ENCODE assay signal across 1 cellular context in genomic region chr2:233418761-233419625, GRCh38.
TF ChIP-seq lines count a peak whose summit lies in the region.

No MANE protein-coding gene starts in this region.

TF ChIP-seq in IMR-90, 13 proteins besides CTCF, POLR2A, EP300 and RAD21 (continued from another document):
- no peak for TF ChIP-seq ELK1 (IDR thresholded peaks at IDR 0.05; ENCODE audit: borderline replicate concordance, low read depth, low read length)
- TF ChIP-seq BHLHE40 (IDR thresholded peaks at IDR 0.05; ENCODE audit: low read depth, low read length) = no peak
- no peak for TF ChIP-seq RFX5 (IDR thresholded peaks at IDR 0.05; ENCODE audit: low read depth, low read length)
- TF ChIP-seq NFE2L2 (IDR thresholded peaks at IDR 0.05; ENCODE audit: low read depth, low read length) = no peak
- TF ChIP-seq USF2 (IDR thresholded peaks at IDR 0.05; ENCODE audit: low read depth, low read length) = no peak
- TF ChIP-seq RCOR1 (IDR thresholded peaks at IDR 0.05; ENCODE audit: insufficient replicate concordance, low read length) = no peak
